7 cellular contexts compared by ENCODE assay signal in the genomic region with DNA sequence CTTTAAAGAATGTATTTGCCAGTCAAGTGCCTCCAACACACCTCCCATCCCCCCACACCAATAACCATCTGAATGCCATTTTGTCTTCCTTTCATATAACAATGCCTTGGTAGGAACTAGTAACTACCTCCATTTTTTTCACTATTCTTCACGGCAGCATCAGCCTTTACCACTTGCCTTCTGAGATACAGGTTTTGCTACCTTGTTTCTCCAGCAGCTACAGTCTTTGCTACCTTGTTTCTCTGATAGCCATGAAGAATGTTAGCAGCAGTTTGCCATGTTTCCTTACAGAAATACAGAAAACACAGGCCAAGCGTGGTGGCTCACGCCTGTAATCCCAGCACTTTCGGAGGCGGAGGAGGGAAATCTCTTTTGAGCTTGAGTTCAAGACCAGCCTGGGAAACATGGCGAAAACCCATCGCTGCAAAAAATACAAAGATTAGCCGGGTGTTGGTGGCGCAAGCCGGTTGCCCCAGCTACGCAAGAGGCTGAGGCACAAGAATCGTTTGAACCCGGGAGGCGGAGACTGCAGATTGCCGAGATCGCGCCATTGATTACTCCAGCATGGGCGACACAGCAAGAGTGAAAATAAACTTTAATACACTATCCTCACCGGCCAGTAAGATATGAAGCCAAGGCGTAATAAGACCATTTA.
DNase-seq lines count a peak whose midpoint lies in the region; ATAC-seq, FAIRE-seq and TF ChIP-seq lines count a peak whose summit lies in the region.

No MANE protein-coding gene starts in this region.

- H3K27me3 ChIP-seq in Panc1 (ENCODE audit: control insufficient read depth, insufficient read depth, low read length) (no peaks in the 10 kb centered on the region), body of pancreas (no peaks in the 10 kb centered on the region), right lobe of liver (no peaks in the 10 kb centered on the region), suprapubic skin (peaks cover 6% of the 10 kb centered on the region)

- CTCF ChIA-PET in Panc1 (lab: Charles Lee), result no interaction called here

- WGBS in body of pancreas, 2 donors, result 10 to 13% methylated on average over 19 to 20 of the region's 20 CpGs
- WGBS in right lobe of liver (ENCODE audit: insufficient coverage, low coverage, low lambda C conversion rate, missing lambda C conversion rate), result 7% methylated on average over 19 of the region's 20 CpGs
- WGBS in suprapubic skin, result 5% methylated on average over 20 of the region's 20 CpGs

- H3K4me1 ChIP-seq in Panc1 (ENCODE audit: control insufficient read depth, insufficient read depth, low read length), result peaks cover 33% of the 10 kb centered on the region
- peaks cover 26% of the 10 kb centered on the region for H3K4me1 ChIP-seq in body of pancreas
- H3K4me1 ChIP-seq in right lobe of liver, result peaks cover 0 to 13% (median 2%) of the 10 kb centered on the region in 4 donors
- peaks cover 16% of the 10 kb centered on the region for H3K4me1 ChIP-seq in suprapubic skin

- BruUV-seq in Panc1 (replicated peaks; lab: Mats Ljungman, UMichigan), result no TSS peak

- H3K36me3 ChIP-seq in Panc1 (ENCODE audit: control insufficient read depth, insufficient read depth, low read length) (no peaks in the 10 kb centered on the region), body of pancreas (replicated peaks in 1 of 2; ENCODE audit: insufficient read depth in 1 of 2, low read depth in 2 of 2) (no peaks in the 10 kb centered on the region), right lobe of liver (no peaks in the 10 kb centered on the region), suprapubic skin (no peaks in the 10 kb centered on the region)

- POLR2A ChIA-PET in Panc1 (lab: Charles Lee), result interaction anchor here (0.7 to 3.7 kb wide), 9 partner anchors 9 to 161 kb away, joined by 3 to 42 read pairs (median 4); a partner anchor contains a TSS

- TF ChIP-seq EP300 in suprapubic skin (IDR thresholded peaks at IDR 0.05), result no peak

- H3K27ac ChIP-seq in Panc1 (ENCODE audit: low read length) (peak overlapping the region; percentile 90), body of pancreas (peak overlapping the region; percentile 42 to 86 (median 74)), right lobe of liver (peak overlapping the region; percentile 35 to 65 (median 61)), suprapubic skin (peak overlapping the region; percentile 83)

- FAIRE-seq in GM12892 (lab: Jason Lieb, UNC), result no peak

- in situ Hi-C loops in Panc1 (cut with HindIII; ENCODE audit: low pct_unique_long_range_greater_than_20kb, low sequenced_read_pairs), result no loop called here

- DNase-seq in Panc1 (ENCODE audit: low read depth, low spot score) (no peak), body of pancreas (peak in 2 of 4 donors; percentile 26 to 27), right lobe of liver (peak; percentile 54 to 72 (median 66)), suprapubic skin (ENCODE audit: low spot score in 2 of 2) (no peak), GM12892 (ENCODE audit: insufficient read length) (no peak)

- intact Hi-C loops in Panc1 (cut with micrococcal nuclease; ENCODE audit: unreplicated experiment), result loop anchor here (10.0 kb wide), 1 partner anchor 97 kb away; a partner anchor contains a TSS
- intact Hi-C loops in body of pancreas (cut with DNase I), result no loop called here
- intact Hi-C loops in right lobe of liver (cut with DNase I), result no loop called here

- H3K9me3 ChIP-seq in Panc1 (ENCODE audit: control insufficient read depth, insufficient read depth, low read depth, low read length) (no peaks in the 10 kb centered on the region), body of pancreas (no peaks in the 10 kb centered on the region), right lobe of liver (no peaks in the 10 kb centered on the region), suprapubic skin (no peaks in the 10 kb centered on the region)

- TF ChIP-seq CTCF in Panc1 (IDR thresholded peaks at IDR 0.05), result no peak
- TF ChIP-seq CTCF in body of pancreas (IDR thresholded peaks at IDR 0.05), result no peak
- no peak for TF ChIP-seq CTCF in right lobe of liver (IDR thresholded peaks at IDR 0.05)
- TF ChIP-seq CTCF in suprapubic skin (IDR thresholded peaks at IDR 0.05), result no peak

- H3K4me3 ChIP-seq in Panc1 (ENCODE audit: low read depth in 2 of 2, low read length in 2 of 2) (peak overlapping the region; percentile 57 to 81), body of pancreas (no peak overlapping the region), right lobe of liver (peak overlapping the region; percentile 57 to 59 (median 57)), suprapubic skin (peak overlapping the region; percentile 57)

- no peak for TF ChIP-seq POLR2A in body of pancreas (IDR thresholded peaks at IDR 0.05)
- no peak for TF ChIP-seq POLR2A in right lobe of liver (IDR thresholded peaks at IDR 0.05)
- no peak for TF ChIP-seq POLR2A in suprapubic skin (IDR thresholded peaks at IDR 0.05)
- no peak for TF ChIP-seq POLR2A in GM12892 (IDR thresholded peaks at IDR 0.05; ENCODE audit: low read depth, low read length)

- ATAC-seq in GM18873 (IDR thresholded peaks at IDR 0.05; ENCODE audit: low FRiP score, unreplicated experiment) (peak; percentile 3), HG02973 (IDR thresholded peaks at IDR 0.05; ENCODE audit: unreplicated experiment) (peak; percentile 20), Panc1 (peak; percentile 48), body of pancreas (peak; percentile 8), right lobe of liver (peak; percentile 23 to 54 (median 47))

Comparison
In these comparisons a context has a peak if more than half of its experiments do, and no peak if none do; other contexts are left out.
1. DNase-seq: peak in right lobe of liver (3 of 3); none in Panc1 (single experiment), suprapubic skin (0 of 2) and GM12892 (single experiment).
2. H3K4me3 ChIP-seq: peak in Panc1 (2 of 2), right lobe of liver (3 of 3) and suprapubic skin (single experiment); none in body of pancreas (0 of 2).
3. Peak in every context shown above with its lines, with median percentiles within 50 percentile points of each other: ATAC-seq and H3K27ac ChIP-seq.